In the genomic region with DNA sequence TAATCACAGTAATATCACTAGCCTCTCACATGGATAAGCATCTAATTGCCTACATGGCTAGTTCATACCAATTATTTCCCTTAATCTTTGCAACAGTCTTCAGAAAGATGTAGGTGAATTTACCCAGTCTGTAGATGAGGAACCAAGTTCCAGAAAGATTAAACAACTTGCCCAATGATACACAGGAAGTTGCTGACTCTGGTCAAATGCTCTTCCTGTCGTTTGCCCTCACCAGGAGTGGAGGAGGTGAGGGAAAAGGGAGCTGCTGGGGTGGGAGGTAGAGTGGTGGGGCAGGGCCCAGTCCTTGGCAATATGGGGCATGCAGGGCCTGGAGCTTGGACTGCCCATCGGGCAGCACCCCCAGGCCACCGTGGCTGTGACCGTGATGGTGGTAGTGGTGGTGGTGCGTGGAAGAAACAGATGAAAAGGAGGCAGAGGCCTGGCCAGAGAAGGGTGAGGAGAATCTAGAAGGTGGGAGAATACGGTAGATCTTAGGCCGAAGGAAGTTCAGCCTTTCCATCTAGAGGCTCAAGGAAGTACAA, we compare ENCODE assay signal across 30 cellular contexts. TPM values are rescaled to one million over a fixed set of nuclear protein-coding genes. Genes with fewer than 3 reads are reported as not detected.
DNase-seq lines count a peak whose midpoint lies in the region; ATAC-seq and TF ChIP-seq lines count a peak whose summit lies in the region.
"Had no signal": no experiment of that assay in that cellular context is flagged by ENCODE, and none has a peak within 500 bp of the region (broad histone marks: within the 10 kb centered on the region; RNA-seq: fewer than 3 reads in every experiment).

No MANE protein-coding gene starts in this region.

- H3K36me3 ChIP-seq in heart right ventricle (no peaks in the 10 kb centered on the region), uterus (no peaks in the 10 kb centered on the region)
- H3K36me3 ChIP-seq: cardiac muscle cell, left lung had no signal

- peaks cover 10% of the 10 kb centered on the region for H3K4me1 Mint-ChIP-seq in activated T-helper 17 cell treated with anti-CD3 and anti-CD28 coated beads, Interleukin-2, amount 50 U/mL, for 72 hours

- no peak overlapping the region for H3K4me3 ChIP-seq in heart right ventricle
- no peak overlapping the region for H3K4me3 ChIP-seq in uterus
- H3K4me3 ChIP-seq: cardiac muscle cell, coronary artery, left lung had no signal

- no peak for ATAC-seq in heart right ventricle
- ATAC-seq in activated T-helper 17 cell treated with anti-CD3 and anti-CD28 coated beads, Interleukin-2, amount 50 U/mL, for 72 hours (replicated peaks) = no peak
- ATAC-seq: left lung; right cardiac atrium; stimulated activated naive CD8-positive, alpha-beta T cell treated with anti-CD3 and anti-CD28 coated beads, Interleukin-15, amount 100 ng/mL, for 72 hours had no signal

- no peak for TF ChIP-seq POLR2A in uterus (IDR thresholded peaks at IDR 0.05)

- H3K4me3 Mint-ChIP-seq in activated T-helper 17 cell treated with anti-CD3 and anti-CD28 coated beads, Interleukin-2, amount 50 U/mL, for 72 hours = no peak overlapping the region
- H3K4me3 Mint-ChIP-seq: activated T-cell treated with anti-CD3 and anti-CD28 coated beads, Interleukin-2, amount 50 U/mL, for 24 hours; memory B cell; stimulated activated naive CD8-positive, alpha-beta T cell treated with anti-CD3 and anti-CD28 coated beads, Interleukin-15, amount 100 ng/mL, for 72 hours; T-helper 1 cell treated with Interleukin-12 subunit alpha and Interleukin-12 subunit beta and Interleukin-4 antibody, amounts not matched to agents 30 μg/mL and 1 μg/mL, for 36 hours had no signal

- TF ChIP-seq CTCF in heart right ventricle (IDR thresholded peaks at IDR 0.05) (no peak), uterus (IDR thresholded peaks at IDR 0.05) (no peak)

- peak overlapping the region; percentile 52 for H3K27ac Mint-ChIP-seq in activated T-helper 17 cell treated with anti-CD3 and anti-CD28 coated beads, Interleukin-2, amount 50 U/mL, for 72 hours
- H3K27ac Mint-ChIP-seq: activated T-cell treated with anti-CD3 and anti-CD28 coated beads, Interleukin-2, amount 50 U/mL, for 24 hours; memory B cell; T-helper 1 cell treated with Interleukin-12 subunit alpha and Interleukin-12 subunit beta and Interleukin-4 antibody, amounts not matched to agents 30 μg/mL and 1 μg/mL, for 36 hours had no signal

- H3K27ac ChIP-seq in heart right ventricle (peak overlapping the region in 1 of 10 donors; percentile 39), uterus (no peak overlapping the region)
- H3K27ac ChIP-seq: C4-2B, cardiac muscle cell, coronary artery, left lung, WERI-Rb-1 had no signal

- H3K27me3 Mint-ChIP-seq in activated T-helper 17 cell treated with anti-CD3 and anti-CD28 coated beads, Interleukin-2, amount 50 U/mL, for 72 hours = no peaks in the 10 kb centered on the region
- H3K27me3 Mint-ChIP-seq: stimulated activated naive CD8-positive, alpha-beta T cell treated with anti-CD3 and anti-CD28 coated beads, Interleukin-15, amount 100 ng/mL, for 72 hours had no signal

- peaks cover 32% of the 10 kb centered on the region for H3K36me3 Mint-ChIP-seq in activated T-helper 17 cell treated with anti-CD3 and anti-CD28 coated beads, Interleukin-2, amount 50 U/mL, for 72 hours (ENCODE audit: low read depth)

- H3K4me1 ChIP-seq in heart right ventricle (peaks cover 0 to 32% (median 16%) of the 10 kb centered on the region in 9 donors), uterus (peaks cover 0 to 13% of the 10 kb centered on the region in 2 donors)

- H3K27me3 ChIP-seq in heart right ventricle (peaks cover 0 to 18% (median 0%) of the 10 kb centered on the region in 7 donors), uterus (no peaks in the 10 kb centered on the region)
- H3K27me3 ChIP-seq: cardiac muscle cell, left lung had no signal

- WGBS in heart right ventricle, 2 donors = 81 to 83% methylated on average over 7 of the region's 7 CpGs

- H3K9me3 Mint-ChIP-seq in activated T-helper 17 cell treated with anti-CD3 and anti-CD28 coated beads, Interleukin-2, amount 50 U/mL, for 72 hours = no peaks in the 10 kb centered on the region
- H3K9me3 Mint-ChIP-seq: activated T-cell treated with anti-CD3 and anti-CD28 coated beads, Interleukin-2, amount 50 U/mL, for 24 hours; memory B cell; stimulated activated naive CD8-positive, alpha-beta T cell treated with anti-CD3 and anti-CD28 coated beads, Interleukin-15, amount 100 ng/mL, for 72 hours; T-helper 1 cell treated with Interleukin-12 subunit alpha and Interleukin-12 subunit beta and Interleukin-4 antibody, amounts not matched to agents 30 μg/mL and 1 μg/mL, for 36 hours had no signal

- H3K9me3 ChIP-seq in heart right ventricle (no peaks in the 10 kb centered on the region), uterus (no peaks in the 10 kb centered on the region)
- H3K9me3 ChIP-seq: left lung had no signal

- peak; percentile 57 for DNase-seq in cardiac septum (ENCODE audit: low spot score)
- DNase-seq in heart right ventricle = no peak
- DNase-seq in KBM-7 = peak; percentile 37
- DNase-seq in stimulated activated CD4-positive, alpha-beta T cell treated with anti-CD3 and anti-CD28 coated beads, Interleukin-15, amount 100 ng/mL, for 24 hours = no peak
- DNase-seq in cortex of kidney (lab: John Stamatoyannopoulos, UW) = no peak
- DNase-seq in uterus = no peak
- DNase-seq: activated CD4-positive, alpha-beta T cell treated with anti-CD3 and anti-CD28 coated beads for 4 hours; activated gamma-delta T cell treated with Interleukin-2 at 50 U/mL for 16 hours; activated T-cell treated with anti-CD3 and anti-CD28 coated beads, Interleukin-2, amount 50 U/mL, for 24 hours; Calu3; DMS79 treated with DMSO at 0.1 percent for 48 hours; erythroblast; glutamatergic neuron; H7; islet precursor cell; left lung; NCI-H1092; NCI-H1694 treated with DMSO at 0.1 percent for 48 hours; NCI-H446 treated with DMSO at 0.1 percent for 48 hours; NCI-H774; right cardiac atrium; stimulated activated CD8-positive, alpha-beta memory T cell treated with anti-CD3 and anti-CD28 coated beads, Interleukin-4, amount 100 ng/mL, for 48 hours; stimulated activated naive CD8-positive, alpha-beta T cell treated with anti-CD3 and anti-CD28 coated beads, Interleukin-15, amount 100 ng/mL, for 72 hours; WERI-Rb-1 had no signal

- in situ Hi-C loops in KBM-7 (cut with MboI; ENCODE audit: low pct_unique_long_range_greater_than_20kb, low sequenced_read_pairs) = no loop called here

- intact Hi-C loops in cardiac septum (cut with DNase I) (loop anchor here (5.0 to 10.0 kb wide), 2 partner anchors 132 to 195 kb away; a partner anchor contains a TSS), heart right ventricle (cut with DNase I) (loop anchor here in 3 of 10 donors (10.0 kb wide), 3 partner anchors 132 to 208 kb away; a partner anchor contains a TSS), uterus (cut with DNase I; ENCODE audit: low total_unique reads) (no loop called here)

RNA-seq across cellular contexts. Expression of a gene that starts 2.3 kb away (rescaled TPM):
- total RNA-seq in cardiac septum (57.7 TPM), heart right ventricle (10 to 100 TPM; 26.0 to 56.1 (median 34.5) TPM), uterus (100 to 1,000 TPM in 3 of 4 donors, 10 to 100 TPM in 1; 66.3 to 184 (median 127) TPM)
- 10 to 100 TPM; 16.4 to 26.0 TPM for polyA plus RNA-seq in heart right ventricle
- 100 to 1,000 TPM in 1 of 2 donors, 10 to 100 TPM in 1; 93.3 to 147 TPM for total RNA-seq in activated T-helper 17 cell treated with anti-CD3 and anti-CD28 coated beads, Interleukin-2, amount 50 U/mL, for 72 hours

RNA-seq across cellular contexts. Expression of a gene that starts 54.1 kb away (rescaled TPM):
- total RNA-seq in cardiac septum (11.6 TPM), heart right ventricle (10 to 100 TPM in 6 of 10 donors, 1 to 10 TPM in 4; 8.6 to 13.3 (median 10.7) TPM), uterus (10 to 100 TPM in 2 of 4 donors, 1 to 10 TPM in 2; 4.1 to 31.6 (median 8.9) TPM)
- 10 to 100 TPM in 1 of 2 donors, 1 to 10 TPM in 1; 7.9 to 19.4 TPM for polyA plus RNA-seq in heart right ventricle
- total RNA-seq in activated T-helper 17 cell treated with anti-CD3 and anti-CD28 coated beads, Interleukin-2, amount 50 U/mL, for 72 hours = under 1 TPM; 0.32 to 0.56 TPM

Comparison
In these comparisons a context has a peak if more than half of its experiments do, and no peak if none do; other contexts are left out.
1. DNase-seq: peak in cardiac septum (single experiment) and KBM-7 (single experiment); none in heart right ventricle (0 of 2), stimulated activated CD4-positive, alpha-beta T cell treated with anti-CD3 and anti-CD28 coated beads, Interleukin-15, amount 100 ng/mL, for 24 hours (single experiment), cortex of kidney (single experiment) and uterus (0 of 2).